ENCODE assay signal across 16 cellular contexts in genomic region chr10:3827266-3827665, GRCh38. TPM values are rescaled to one million over a fixed set of nuclear protein-coding genes. Genes with fewer than 3 reads are reported as not detected.
DNase-seq lines count a peak whose midpoint lies in the region; ATAC-seq and TF ChIP-seq lines count a peak whose summit lies in the region.
"Had no signal": no experiment of that assay in that cellular context is flagged by ENCODE, and none has a peak within 500 bp of the region (broad histone marks: within the 10 kb centered on the region; RNA-seq: fewer than 3 reads in every experiment).

No MANE protein-coding gene starts in this region.

- no peaks in the 10 kb centered on the region for H3K9me2 ChIP-seq in hepatocyte (replicated peaks; ENCODE audit: insufficient read depth)

- H3K27ac ChIP-seq in CD4-positive, alpha-beta T cell (ENCODE audit: low read depth, low read length): no peak overlapping the region
- H3K27ac ChIP-seq in hepatocyte: peak overlapping the region; percentile 95
- peak overlapping the region; percentile 76 to 84 (median 80) for H3K27ac ChIP-seq in sigmoid colon

- ATAC-seq in CD4-positive, alpha-beta T cell (ENCODE audit: poor library complexity): no peak

- no peaks in the 10 kb centered on the region for H3K27me3 ChIP-seq in CD4-positive, alpha-beta T cell (ENCODE audit: control insufficient read depth, insufficient read depth, low read length)
- H3K27me3 ChIP-seq in hepatocyte (no peaks in the 10 kb centered on the region), sigmoid colon (no peaks in the 10 kb centered on the region)

- POLR2A ChIA-PET in CD4-positive, alpha-beta T cell (lab: Charles Lee): interaction anchor here (3.1 kb wide), 1 partner anchor 44 kb away, joined by 148 read pairs; the partner anchor contains the start of gene KLF6

- no peaks in the 10 kb centered on the region for H3K36me3 ChIP-seq in hepatocyte (replicated peaks; ENCODE audit: insufficient read depth, low read depth)
- H3K36me3 ChIP-seq in sigmoid colon: no peaks in the 10 kb centered on the region

- H2AFZ ChIP-seq in hepatocyte: no peak overlapping the region

- CTCF ChIA-PET in CD4-positive, alpha-beta T cell (lab: Charles Lee): no interaction called here

- H3K4me1 ChIP-seq in hepatocyte (ENCODE audit: insufficient read depth) (peaks cover 41% of the 10 kb centered on the region), sigmoid colon (peaks cover 0 to 24% (median 19%) of the 10 kb centered on the region in 4 donors)

- H3K27ac Mint-ChIP-seq in CD4-positive, alpha-beta T cell: peak overlapping the region; percentile 85
- no peak overlapping the region for H3K27ac Mint-ChIP-seq in activated T-helper 1 cell treated with anti-CD3 and anti-CD28 coated beads, Interleukin-12 subunit alpha, Interleukin-12 subunit beta, Interleukin-2, Interleukin-4 antibody, amounts not matched to agents 30 ng/mL and 10 ng/mL and 1 ng/mL, durations not matched to agents 14 hours and 24 hours and 36 hours

- WGBS in hepatocyte (ENCODE audit: low lambda C conversion rate, missing lambda C conversion rate): 89% methylated on average over 8 of the region's 10 CpGs
- 97 to 98% methylated on average over 10 of the region's 10 CpGs for WGBS in sigmoid colon, 2 donors

- TF ChIP-seq EP300 in sigmoid colon (IDR thresholded peaks at IDR 0.05): no peak

- intact Hi-C loops in CD4-positive, alpha-beta T cell (cut with DNase I, micrococcal nuclease): loop anchor here in 1 of 2 experiments (2.0 to 5.0 kb wide), 2 partner anchors 14 to 50 kb away; no protein-coding TSS in a partner anchor
- intact Hi-C loops in sigmoid colon (cut with DNase I): no loop called here
- intact Hi-C loops in activated T-helper 1 cell treated with anti-CD3 and anti-CD28 coated beads, Interleukin-12 subunit alpha, Interleukin-12 subunit beta, Interleukin-2, Interleukin-4 antibody, amounts not matched to agents 30 ng/mL and 10 ng/mL and 1 ng/mL, durations not matched to agents 14 hours and 24 hours and 36 hours (cut with micrococcal nuclease): loop anchor here (5.0 kb wide), 1 partner anchor 305 kb away; no protein-coding TSS in a partner anchor

- H3K4me1 Mint-ChIP-seq in CD4-positive, alpha-beta T cell (ENCODE audit: low read depth): peaks cover 21% of the 10 kb centered on the region
- H3K4me1 Mint-ChIP-seq in activated T-helper 1 cell treated with anti-CD3 and anti-CD28 coated beads, Interleukin-12 subunit alpha, Interleukin-12 subunit beta, Interleukin-2, Interleukin-4 antibody, amounts not matched to agents 30 ng/mL and 10 ng/mL and 1 ng/mL, durations not matched to agents 14 hours and 24 hours and 36 hours (ENCODE audit: low read depth): peaks cover 48% of the 10 kb centered on the region

- no peaks in the 10 kb centered on the region for H3K27me3 Mint-ChIP-seq in CD4-positive, alpha-beta T cell
- no peaks in the 10 kb centered on the region for H3K27me3 Mint-ChIP-seq in activated T-helper 1 cell treated with anti-CD3 and anti-CD28 coated beads, Interleukin-12 subunit alpha, Interleukin-12 subunit beta, Interleukin-2, Interleukin-4 antibody, amounts not matched to agents 30 ng/mL and 10 ng/mL and 1 ng/mL, durations not matched to agents 14 hours and 24 hours and 36 hours (ENCODE audit: insufficient read depth)
- H3K27me3 Mint-ChIP-seq: activated B cell treated with CpG ODN at 0.5 μM for 24 hours; naive thymus-derived CD4-positive, alpha-beta T cell had no signal

- no peaks in the 10 kb centered on the region for H3K9me3 ChIP-seq in CD4-positive, alpha-beta T cell (ENCODE audit: control insufficient read depth, low read length)
- H3K9me3 ChIP-seq in hepatocyte (ENCODE audit: low read depth) (no peaks in the 10 kb centered on the region), sigmoid colon (no peaks in the 10 kb centered on the region)

- no peak overlapping the region for H3K4me3 Mint-ChIP-seq in CD4-positive, alpha-beta T cell
- H3K4me3 Mint-ChIP-seq in activated T-helper 1 cell treated with anti-CD3 and anti-CD28 coated beads, Interleukin-12 subunit alpha, Interleukin-12 subunit beta, Interleukin-2, Interleukin-4 antibody, amounts not matched to agents 30 ng/mL and 10 ng/mL and 1 ng/mL, durations not matched to agents 14 hours and 24 hours and 36 hours: no peak overlapping the region

- no peak for TF ChIP-seq CTCF in CD4-positive, alpha-beta T cell (IDR thresholded peaks at IDR 0.05)
- no peak for TF ChIP-seq CTCF in hepatocyte (IDR thresholded peaks at IDR 0.05; ENCODE audit: poor library complexity)
- no peak for TF ChIP-seq CTCF in sigmoid colon (IDR thresholded peaks at IDR 0.05)

- H3K4me3 ChIP-seq in hepatocyte (no peak overlapping the region), sigmoid colon (no peak overlapping the region)

- H3K36me3 Mint-ChIP-seq in CD4-positive, alpha-beta T cell (ENCODE audit: low read depth): no peaks in the 10 kb centered on the region
- no peaks in the 10 kb centered on the region for H3K36me3 Mint-ChIP-seq in activated T-helper 1 cell treated with anti-CD3 and anti-CD28 coated beads, Interleukin-12 subunit alpha, Interleukin-12 subunit beta, Interleukin-2, Interleukin-4 antibody, amounts not matched to agents 30 ng/mL and 10 ng/mL and 1 ng/mL, durations not matched to agents 14 hours and 24 hours and 36 hours (ENCODE audit: low read depth)

- no peak overlapping the region for H3K4me2 ChIP-seq in hepatocyte

- TF ChIP-seq POLR2A in sigmoid colon (IDR thresholded peaks at IDR 0.05): no peak

- H4K20me1 ChIP-seq in hepatocyte (ENCODE audit: insufficient read depth, poor library complexity, severe bottlenecking): no peaks in the 10 kb centered on the region

- DNase-seq in CD4-positive, alpha-beta T cell: no peak
- DNase-seq in NCI-H226 (peak; percentile 14), hepatocyte (ENCODE audit: low spot score) (no peak), sigmoid colon (no peak), NCI-H1105 (lab: John Stamatoyannopoulos, UW) (no peak), NCI-H146 (lab: John Stamatoyannopoulos, UW) (no peak), NCI-H2171 treated with DMSO at 0.1 percent for 48 hours (lab: John Stamatoyannopoulos, UW) (no peak)
- no peak for DNase-seq in activated T-helper 1 cell treated with anti-CD3 and anti-CD28 coated beads, Interleukin-12 subunit alpha, Interleukin-12 subunit beta, Interleukin-2, Interleukin-4 antibody, amounts not matched to agents 30 ng/mL and 10 ng/mL and 1 ng/mL, durations not matched to agents 14 hours and 24 hours and 36 hours (ENCODE audit: low spot score)
- DNase-seq: activated B cell treated with CpG ODN at 0.5 μM for 24 hours; activated CD8-positive, alpha-beta memory T cell treated with anti-CD3 and anti-CD28 coated beads, Interleukin-2, amount 50 U/mL, for 48 hours; effector memory CD4-positive, alpha-beta T cell; naive thymus-derived CD4-positive, alpha-beta T cell; NCI-H446; retina; SIG-M5; T-helper 2 cell had no signal

- H3K79me2 ChIP-seq in hepatocyte: no peaks in the 10 kb centered on the region

- no peaks in the 10 kb centered on the region for H3K9me3 Mint-ChIP-seq in CD4-positive, alpha-beta T cell
- H3K9me3 Mint-ChIP-seq in activated T-helper 1 cell treated with anti-CD3 and anti-CD28 coated beads, Interleukin-12 subunit alpha, Interleukin-12 subunit beta, Interleukin-2, Interleukin-4 antibody, amounts not matched to agents 30 ng/mL and 10 ng/mL and 1 ng/mL, durations not matched to agents 14 hours and 24 hours and 36 hours: no peaks in the 10 kb centered on the region
- H3K9me3 Mint-ChIP-seq: activated B cell treated with CpG ODN at 0.5 μM for 24 hours; naive thymus-derived CD4-positive, alpha-beta T cell had no signal

RNA-seq across cellular contexts. Expression of gene KLF6, which starts 42.3 kb away (rescaled TPM):
- 100 to 1,000 TPM; 851 to 874 TPM for total RNA-seq in CD4-positive, alpha-beta T cell
- total RNA-seq in hepatocyte (157 and 187 TPM in 2 replicates), sigmoid colon (100 to 1,000 TPM in 2 of 4 donors, 10 to 100 TPM in 2; 50.3 to 116 (median 85.8) TPM)
- polyA plus RNA-seq in hepatocyte (602 and 816 TPM in 2 replicates), sigmoid colon (100 to 1,000 TPM in 1 of 3 donors, 10 to 100 TPM in 2; 73.3 to 137 (median 91.6) TPM)
- 110 and 113 TPM in 2 replicates for total RNA-seq in activated T-helper 1 cell treated with anti-CD3 and anti-CD28 coated beads, Interleukin-12 subunit alpha, Interleukin-12 subunit beta, Interleukin-2, Interleukin-4 antibody, amounts not matched to agents 30 ng/mL and 10 ng/mL and 1 ng/mL, durations not matched to agents 14 hours and 24 hours and 36 hours
